ENCODE assay signal across 15 cellular contexts in the genomic region with DNA sequence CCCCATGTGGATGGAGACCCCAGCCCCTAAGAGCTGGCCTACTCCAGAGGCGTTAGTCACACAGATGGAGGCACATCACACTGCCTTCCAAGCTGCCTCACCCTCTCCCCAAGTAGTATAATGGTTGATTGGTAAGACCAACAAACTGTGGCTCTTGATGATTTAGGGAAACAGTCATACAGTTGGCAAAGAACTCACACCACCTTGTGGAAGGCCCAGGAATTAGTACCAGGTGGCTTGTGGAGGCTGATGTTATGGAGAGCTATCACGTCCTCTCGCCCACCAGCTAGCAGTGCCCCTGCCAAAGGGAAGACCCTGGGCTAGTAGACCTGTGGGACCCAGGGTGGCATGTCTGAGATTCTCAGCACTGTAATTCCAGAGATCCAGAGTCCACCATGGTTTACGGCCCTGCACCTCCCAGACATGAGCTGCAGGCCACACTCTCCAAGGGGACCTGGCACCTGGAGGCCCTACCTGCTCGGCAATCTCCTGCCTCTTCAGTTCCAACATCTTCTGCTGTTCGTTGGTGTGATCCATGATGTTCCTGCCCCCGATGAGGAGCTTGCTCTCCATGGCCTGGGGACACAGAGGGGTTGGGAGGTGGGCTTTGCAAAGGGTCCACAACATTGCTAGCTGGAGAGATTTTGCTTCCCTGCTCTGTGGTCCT. TPM values are rescaled to one million over a fixed set of nuclear protein-coding genes. Genes with fewer than 3 reads are reported as not detected.
DNase-seq lines count a peak whose midpoint lies in the region; ATAC-seq and TF ChIP-seq lines count a peak whose summit lies in the region.
"Had no signal": no experiment of that assay in that cellular context is flagged by ENCODE, and none has a peak within 500 bp of the region (broad histone marks: within the 10 kb centered on the region; RNA-seq: fewer than 3 reads in every experiment).

No MANE protein-coding gene starts in this region.

- no peak for ATAC-seq in mucosa of descending colon
- ATAC-seq: CD8-positive, alpha-beta T cell; heart right ventricle; left cardiac atrium; naive thymus-derived CD8-positive, alpha-beta T cell had no signal

- H3K36me3 ChIP-seq in DOHH2 (ENCODE audit: control insufficient read depth, low read length), result no peaks in the 10 kb centered on the region
- no peaks in the 10 kb centered on the region for H3K36me3 ChIP-seq in OCI-LY7 (ENCODE audit: insufficient read depth, low read length)
- H3K36me3 ChIP-seq in mucosa of descending colon (ENCODE audit: low read depth), result no peaks in the 10 kb centered on the region
- H3K36me3 ChIP-seq: heart right ventricle had no signal

- intact Hi-C loops in OCI-LY7 (cut with micrococcal nuclease; ENCODE audit: unreplicated experiment), result no loop called here
- intact Hi-C loops in mucosa of descending colon (cut with DNase I, micrococcal nuclease), result no loop called here

- H3K79me2 ChIP-seq in DOHH2 (ENCODE audit: control insufficient read depth, low read length) (no peaks in the 10 kb centered on the region), OCI-LY7 (ENCODE audit: insufficient read depth, low read depth, low read length) (no peaks in the 10 kb centered on the region)

- no peaks in the 10 kb centered on the region for H3K9me2 ChIP-seq in DOHH2 (replicated peaks; ENCODE audit: control insufficient read depth, low read length)
- H3K9me2 ChIP-seq in OCI-LY7 (ENCODE audit: insufficient read depth, low read length), result no peaks in the 10 kb centered on the region

- CTCF ChIA-PET in OCI-LY7 (lab: Charles Lee; ENCODE audit: unreplicated experiment), result no interaction called here

- H3K4me2 ChIP-seq in DOHH2 (ENCODE audit: low read length) (no peak overlapping the region), OCI-LY7 (ENCODE audit: low read length) (no peak overlapping the region)

- H2AFZ ChIP-seq in OCI-LY7 (ENCODE audit: low read length), result no peak overlapping the region

- H3K9me3 ChIP-seq in DOHH2 (ENCODE audit: control insufficient read depth, insufficient read depth, low read length) (no peaks in the 10 kb centered on the region), OCI-LY7 (ENCODE audit: low read length) (no peaks in the 10 kb centered on the region), mucosa of descending colon (no peaks in the 10 kb centered on the region)
- H3K9me3 ChIP-seq: heart right ventricle, sigmoid colon had no signal

- no peaks in the 10 kb centered on the region for H3K27me3 ChIP-seq in DOHH2 (ENCODE audit: control insufficient read depth, low read length)
- H3K27me3 ChIP-seq: heart right ventricle, sigmoid colon had no signal

- H3K4me3 ChIP-seq in DOHH2 (ENCODE audit: low read length) (no peak overlapping the region), OCI-LY7 (ENCODE audit: low read depth, low read length, poor library complexity, severe bottlenecking) (no peak overlapping the region), epithelial cell of esophagus (ENCODE audit: low read length) (no peak overlapping the region), mucosa of descending colon (no peak overlapping the region)
- H3K4me3 ChIP-seq: heart right ventricle, sigmoid colon had no signal

- TF ChIP-seq CTCF in DOHH2 (IDR thresholded peaks at IDR 0.05; ENCODE audit: low read depth, low read length, poor library complexity, severe bottlenecking) (peak; percentile 26), GM13976 (IDR thresholded peaks at IDR 0.05; ENCODE audit: borderline replicate concordance, control extremely low read depth, extremely low read depth, insufficient read depth, missing control alignments) (peak; percentile 18), OCI-LY7 (conservative IDR thresholded peaks at IDR 0.05; ENCODE audit: low read length) (peak; percentile 48; the same call in 1 of the 2 replicates), epithelial cell of esophagus (IDR thresholded peaks at IDR 0.05; ENCODE audit: insufficient read depth, low read depth, low read length, missing control alignments) (peak; percentile 39), mucosa of descending colon (IDR thresholded peaks at IDR 0.05) (no peak)

- H3K27ac ChIP-seq in DOHH2 (ENCODE audit: low read depth, low read length) (no peak overlapping the region), OCI-LY7 (ENCODE audit: low read depth, low read length, poor library complexity, severe bottlenecking) (no peak overlapping the region)
- H3K27ac ChIP-seq: heart right ventricle, sigmoid colon had no signal

- no peaks in the 10 kb centered on the region for H3F3A ChIP-seq in DOHH2 (ENCODE audit: control insufficient read depth, insufficient read depth)

- H4K20me1 ChIP-seq in DOHH2 (ENCODE audit: control insufficient read depth, insufficient read depth, low read depth, low read length) (no peaks in the 10 kb centered on the region), OCI-LY7 (ENCODE audit: insufficient read depth, low read length) (no peaks in the 10 kb centered on the region)

- no TSS peak for BruUV-seq in OCI-LY7 (replicated peaks; lab: Mats Ljungman, UMichigan)

- no peak for DNase-seq in GM13976 (ENCODE audit: low spot score)
- no peak for DNase-seq in OCI-LY7 (ENCODE audit: low spot score)
- no peak for DNase-seq in epithelial cell of esophagus (ENCODE audit: low read depth)
- no peak for DNase-seq in HK-2 (ENCODE audit: unreplicated experiment)
- no peak for DNase-seq in mucosa of descending colon
- no peak for DNase-seq in SW480 (ENCODE audit: low spot score)
- DNase-seq: activated CD4-positive, alpha-beta memory T cell treated with anti-CD3 and anti-CD28 coated beads for 36 hours; activated effector memory CD4-positive, alpha-beta T cell treated with Interleukin-2 at 50 U/mL for 16 hours; CD8-positive, alpha-beta T cell; heart right ventricle; left cardiac atrium; naive thymus-derived CD8-positive, alpha-beta T cell; NCI-H2227 treated with DMSO at 0.1 percent for 48 hours; sigmoid colon had no signal

- H3K4me1 ChIP-seq in DOHH2 (ENCODE audit: control insufficient read depth, low read length), result peaks cover 3% of the 10 kb centered on the region
- H3K4me1 ChIP-seq in OCI-LY7 (ENCODE audit: insufficient read depth, low read length, poor library complexity, severe bottlenecking), result peaks cover 3% of the 10 kb centered on the region
- H3K4me1 ChIP-seq in mucosa of descending colon (ENCODE audit: low read depth), result no peaks in the 10 kb centered on the region

- in situ Hi-C loops in GM13976 (cut with MboI; ENCODE audit: low sequenced_read_pairs, unreplicated experiment), result no loop called here

- POLR2A ChIA-PET in OCI-LY7 (lab: Charles Lee), result interaction anchor here (0.6 to 1.2 kb wide), 3 partner anchors 9 to 325 kb away, joined by 3 read pairs; no protein-coding TSS in a partner anchor

RNA-seq across cellular contexts. Expression of a gene that starts 26.3 kb away (rescaled TPM):
- 3.8 and 4.0 TPM in 2 replicates for total RNA-seq in OCI-LY7 (2014; rRNA removed; shearing (Covaris generic))
- total RNA-seq in OCI-LY7 (2022), result 10.5 and 11.4 TPM in 2 replicates
- total RNA-seq in mucosa of descending colon, result 10 to 100 TPM in 1 of 3 donors, 1 to 10 TPM in 2; 1.7 to 14.9 (median 3.3) TPM
